Comparison of ENCODE assay signal across 9 cellular contexts in genomic region chr15:40768492-40769309, GRCh38. TPM values are rescaled to one million over a fixed set of nuclear protein-coding genes. Genes with fewer than 3 reads are reported as not detected.
DNase-seq lines count a peak whose midpoint lies in the region; ATAC-seq and TF ChIP-seq lines count a peak whose summit lies in the region.
"Had no signal": no experiment of that assay in that cellular context is flagged by ENCODE, and none has a peak within 500 bp of the region (broad histone marks: within the 10 kb centered on the region; RNA-seq: fewer than 3 reads in every experiment).

No MANE protein-coding gene starts in this region.

- H3K4me1 ChIP-seq in SK-N-SH (ENCODE audit: control insufficient read depth in 1 of 2, insufficient read depth in 2 of 2, low read depth in 1 of 2, low read length in 1 of 2) = peaks cover 36 to 73% of the 10 kb centered on the region in 2 experiments; a peak in 3 of 4 replicates

- H3K4me3 ChIP-seq in SK-N-SH (ENCODE audit: low read depth in 2 of 2, low read length in 1 of 2) = no peak overlapping the region
- no peak overlapping the region for H3K4me3 ChIP-seq in NB4 (ENCODE audit: low read depth, low read length)
- H3K4me3 ChIP-seq in dorsolateral prefrontal cortex = no peak overlapping the region
- H3K4me3 ChIP-seq: A549 had no signal

- H3K9me2 ChIP-seq in SK-N-SH = no peaks in the 10 kb centered on the region

- no peaks in the 10 kb centered on the region for H3K79me2 ChIP-seq in SK-N-SH (ENCODE audit: insufficient read depth)

- H3K9me3 Mint-ChIP-seq in stimulated activated memory B cell treated with anti-CD40 and anti-IgM and Interleukin-4, amounts not matched to agents 10 μg/mL and 1 μg/mL and 100 μg/mL, for 72 hours = no peaks in the 10 kb centered on the region

- peak overlapping the region; percentile 69 for H3K4me3 Mint-ChIP-seq in stimulated activated memory B cell treated with anti-CD40 and anti-IgM and Interleukin-4, amounts not matched to agents 10 μg/mL and 1 μg/mL and 100 μg/mL, for 72 hours

- POLR2A ChIA-PET in SK-N-SH (lab: Yijun Ruan, JAX) = interaction anchor here (1.1 kb wide), 1 partner anchor 12 kb away, joined by 3 read pairs; no protein-coding TSS in a partner anchor

- no peaks in the 10 kb centered on the region for H4K20me1 ChIP-seq in SK-N-SH (ENCODE audit: insufficient read depth)

- no peak overlapping the region for H3K9ac ChIP-seq in SK-N-SH

- H3K4me2 ChIP-seq in SK-N-SH = peak overlapping the region; percentile 59; the same call in 1 of the 2 replicates
- H3K4me2 ChIP-seq: A549 had no signal

- ATAC-seq in SK-N-SH treated with all-trans-retinoic acid at 6 μM for 48 hours = no peak
- peak; percentile 31 for ATAC-seq in stimulated activated memory B cell treated with anti-CD40 and anti-IgM and Interleukin-4, amounts not matched to agents 10 μg/mL and 1 μg/mL and 100 μg/mL, for 72 hours
- ATAC-seq: A549 had no signal

- H3K27me3 Mint-ChIP-seq in stimulated activated memory B cell treated with anti-CD40 and anti-IgM and Interleukin-4, amounts not matched to agents 10 μg/mL and 1 μg/mL and 100 μg/mL, for 72 hours = no peaks in the 10 kb centered on the region

- TF ChIP-seq EP300 in SK-N-SH (IDR thresholded peaks at IDR 0.05; ENCODE audit: borderline replicate concordance in 1 of 2, low read depth in 1 of 2, low read length in 1 of 2) = no peak

- H3K36me3 Mint-ChIP-seq in stimulated activated memory B cell treated with anti-CD40 and anti-IgM and Interleukin-4, amounts not matched to agents 10 μg/mL and 1 μg/mL and 100 μg/mL, for 72 hours = peaks cover 18% of the 10 kb centered on the region

- TF ChIP-seq CTCF in SK-N-SH (IDR thresholded peaks at IDR 0.05) (no peak), NB4 (IDR thresholded peaks at IDR 0.05; ENCODE audit: low read depth, low read length) (no peak), dorsolateral prefrontal cortex (IDR thresholded peaks at IDR 0.05 in 54 of 56, conservative IDR thresholded peaks at IDR 0.05 in 2 of 56; ENCODE audit: low read depth in 1 of 56, partially characterized antibody in 56 of 56) (no peak)

- DNase-seq in SK-N-SH (peak; percentile 49), NB4 (ENCODE audit: low read depth) (peak; percentile 64), dorsolateral prefrontal cortex (no peak), putamen (ENCODE audit: low spot score) (no peak), foreskin melanocyte (no peak)
- DNase-seq in stimulated activated CD4-positive, alpha-beta T cell treated with anti-CD3 and anti-CD28 coated beads, Interleukin-2, amount 100 ng/mL, for 48 hours = no peak

- peaks cover 66% of the 10 kb centered on the region for H3K4me1 Mint-ChIP-seq in stimulated activated memory B cell treated with anti-CD40 and anti-IgM and Interleukin-4, amounts not matched to agents 10 μg/mL and 1 μg/mL and 100 μg/mL, for 72 hours

- intact Hi-C loops in dorsolateral prefrontal cortex (cut with DNase I) = loop anchor here in 1 of 2 donors (5.0 kb wide), 1 partner anchor 34 kb away; no protein-coding TSS in a partner anchor

- H3K27ac Mint-ChIP-seq in stimulated activated memory B cell treated with anti-CD40 and anti-IgM and Interleukin-4, amounts not matched to agents 10 μg/mL and 1 μg/mL and 100 μg/mL, for 72 hours = peak overlapping the region; percentile 93

- TF ChIP-seq POLR2A in NB4 (IDR thresholded peaks at IDR 0.05; ENCODE audit: extremely low read depth, insufficient read length) = no peak

- TF ChIP-seq RAD21 in SK-N-SH (IDR thresholded peaks at IDR 0.05; ENCODE audit: low read length) = no peak

- H3K9me3 ChIP-seq in SK-N-SH = no peaks in the 10 kb centered on the region
- H3K9me3 ChIP-seq: A549 had no signal

- CTCF ChIA-PET in SK-N-SH (lab: Yijun Ruan, JAX) = interaction anchor here (0.6 to 31.8 kb wide), 5 partner anchors 9 to 90 kb away, joined by 3 to 555 read pairs (median 4); partner anchors contain the start of gene RMDN3

- peaks cover 0 to 17% of the 10 kb centered on the region in 2 experiments for H3K36me3 ChIP-seq in SK-N-SH (replicated peaks in 1 of 2; ENCODE audit: control insufficient read depth in 1 of 2, insufficient read depth in 2 of 2, low read length in 1 of 2)

- peaks cover 12% of the 10 kb centered on the region for H3F3A ChIP-seq in SK-N-SH (replicated peaks; ENCODE audit: insufficient read depth)

- no peak overlapping the region for H2AFZ ChIP-seq in SK-N-SH (ENCODE audit: low read depth)

- no peaks in the 10 kb centered on the region for H3K27me3 ChIP-seq in SK-N-SH (ENCODE audit: insufficient read depth)
- no peaks in the 10 kb centered on the region for H3K27me3 ChIP-seq in dorsolateral prefrontal cortex

- peak overlapping the region in 1 of 2 experiments; percentile 83; a peak in 2 of 4 replicates for H3K27ac ChIP-seq in SK-N-SH (ENCODE audit: low read depth in 2 of 2, low read length in 1 of 2)
- peak overlapping the region in 44 of 59 donors; percentile 1 to 82 (median 50) for H3K27ac ChIP-seq in dorsolateral prefrontal cortex
- H3K27ac ChIP-seq: A549 had no signal

- 91% methylated on average over 18 of the region's 23 CpGs for WGBS in SK-N-SH (ENCODE audit: low lambda C conversion rate)

TF ChIP-seq in SK-N-SH treated with all-trans-retinoic acid at 6 μM for 48 hours, 23 proteins besides CTCF, POLR2A, EP300 and RAD21 (continues in another document):
- TF ChIP-seq CSDC2 (CRISPR knock-in tag; IDR thresholded peaks at IDR 0.05) (no peak), ZNF8 (CRISPR knock-in tag; IDR thresholded peaks at IDR 0.05) (no peak), CREB5 (CRISPR knock-in tag; IDR thresholded peaks at IDR 0.05; ENCODE audit: low read depth) (no peak), ZFP30 (CRISPR knock-in tag; IDR thresholded peaks at IDR 0.05) (no peak), ISL1 (CRISPR knock-in tag; IDR thresholded peaks at IDR 0.05) (no peak), ZC3H10 (CRISPR knock-in tag; IDR thresholded peaks at IDR 0.05) (no peak), ZNF70 (CRISPR knock-in tag; IDR thresholded peaks at IDR 0.05) (no peak), ESRRG (CRISPR knock-in tag; IDR thresholded peaks at IDR 0.05) (no peak), ARNTL (CRISPR knock-in tag; IDR thresholded peaks at IDR 0.05; ENCODE audit: borderline replicate concordance, low read depth) (no peak), ZFP3 (CRISPR knock-in tag; IDR thresholded peaks at IDR 0.05) (no peak), CSRNP3 (CRISPR knock-in tag; IDR thresholded peaks at IDR 0.05) (no peak)

RNA-seq across cellular contexts. Expression of gene C15orf62, which starts 1.1 kb away (rescaled TPM):
- polyA plus RNA-seq in SK-N-SH (2012; rRNA removed) = 0.06 TPM in 1 of 2 replicates, not detected in the other
- polyA plus RNA-seq in SK-N-SH (2012; cell fraction: cytosol; rRNA removed) = 0.01 and 0.03 TPM in 2 replicates
- polyA plus RNA-seq in SK-N-SH (2012; cell fraction: nucleus; rRNA removed) = 0.08 and 0.19 TPM in 2 replicates
- 1 to 10 TPM in 53 of 120 experiments, under 1 TPM in 65, not detected in 2; 0.17 to 3.6 (median 0.96) TPM for total RNA-seq in dorsolateral prefrontal cortex

RNA-seq across cellular contexts. Expression of gene GCHFR, which starts 4.8 kb away (rescaled TPM):
- 0.60 and 0.67 TPM in 2 replicates for polyA plus RNA-seq in SK-N-SH (2012; rRNA removed)
- 0.41 and 0.66 TPM in 2 replicates for polyA plus RNA-seq in SK-N-SH (2012; cell fraction: cytosol; rRNA removed)
- 0.12 and 0.18 TPM in 2 replicates for polyA plus RNA-seq in SK-N-SH (2012; cell fraction: nucleus; rRNA removed)
- 10 to 100 TPM in 62 of 120 experiments, 1 to 10 TPM in 58; 3.6 to 26.3 (median 10.6) TPM for total RNA-seq in dorsolateral prefrontal cortex

RNA-seq across cellular contexts. Expression of gene RMDN3, which starts 13.6 kb away (rescaled TPM):
- polyA plus RNA-seq in SK-N-SH (2012; rRNA removed) = 30.0 and 33.0 TPM in 2 replicates
- 26.4 and 28.8 TPM in 2 replicates for polyA plus RNA-seq in SK-N-SH (2012; cell fraction: cytosol; rRNA removed)
- 33.0 and 39.1 TPM in 2 replicates for polyA plus RNA-seq in SK-N-SH (2012; cell fraction: nucleus; rRNA removed)
- total RNA-seq in dorsolateral prefrontal cortex = 10 to 100 TPM; 51.4 to 80.5 (median 65.4) TPM

RNA-seq across cellular contexts. Expression of gene ZFYVE19, which starts 38.2 kb away (rescaled TPM):
- 35.5 and 37.8 TPM in 2 replicates for polyA plus RNA-seq in SK-N-SH (2012; rRNA removed)
- polyA plus RNA-seq in SK-N-SH (2012; cell fraction: cytosol; rRNA removed) = 16.8 and 22.1 TPM in 2 replicates
- polyA plus RNA-seq in SK-N-SH (2012; cell fraction: nucleus; rRNA removed) = 141 and 176 TPM in 2 replicates
- 10 to 100 TPM; 17.6 to 48.7 (median 30.8) TPM for total RNA-seq in dorsolateral prefrontal cortex

RNA-seq across cellular contexts. Expression of gene DNAJC17, which starts 38.6 kb away (rescaled TPM):
- polyA plus RNA-seq in SK-N-SH (2012; rRNA removed) = 53.1 and 61.6 TPM in 2 replicates
- 48.6 and 49.2 TPM in 2 replicates for polyA plus RNA-seq in SK-N-SH (2012; cell fraction: cytosol; rRNA removed)
- 96.1 and 113 TPM in 2 replicates for polyA plus RNA-seq in SK-N-SH (2012; cell fraction: nucleus; rRNA removed)
- total RNA-seq in dorsolateral prefrontal cortex = 10 to 100 TPM; 17.9 to 54.4 (median 34.3) TPM

Comparison
In these comparisons a context has a peak if more than half of its experiments do, and no peak if none do; other contexts are left out.
1. DNase-seq: peak in SK-N-SH (single experiment) and NB4 (single experiment); none in dorsolateral prefrontal cortex (0 of 10), putamen (single experiment), stimulated activated CD4-positive, alpha-beta T cell treated with anti-CD3 and anti-CD28 coated beads, Interleukin-2, amount 100 ng/mL, for 48 hours (0 of 2) and foreskin melanocyte (single experiment).